9 cellular contexts compared by ENCODE assay signal in genomic region chr2:96063074-96063899, GRCh38. TPM values are rescaled to one million over a fixed set of nuclear protein-coding genes. Genes with fewer than 3 reads are reported as not detected.
DNase-seq lines count a peak whose midpoint lies in the region; ATAC-seq and TF ChIP-seq lines count a peak whose summit lies in the region.
"Not testable (repeated sequence)": the region's sequence is repeated elsewhere in the genome, so short reads cannot be mapped to it uniquely, and the experiment has no call there.
"Had no signal": no experiment of that assay in that cellular context is flagged by ENCODE, and none has a peak within 500 bp of the region (broad histone marks: within the 10 kb centered on the region; RNA-seq: fewer than 3 reads in every experiment).

No MANE protein-coding gene starts in this region.

- in situ Hi-C loops in Panc1 (cut with HindIII; ENCODE audit: low pct_unique_long_range_greater_than_20kb, low sequenced_read_pairs), result not testable (repeated sequence)

- POLR2A ChIA-PET in Panc1 (lab: Charles Lee), result not testable (repeated sequence)

- ATAC-seq in GM23338, result peak; percentile 36
- peak; percentile 80 for ATAC-seq in Panc1
- ATAC-seq in activated T-cell treated with anti-CD3 and anti-CD28 coated beads, Interleukin-2, amount 50 U/mL, for 72 hours (replicated peaks in 1 of 2), result peak; percentile 91 to 96
- ATAC-seq in right cardiac atrium, result peak; percentile 44 to 73
- ATAC-seq in naive B cell (ENCODE audit: low read depth in 2 of 2), result peak; percentile 57 to 65

- H3K4me2 ChIP-seq in GM23338, result not testable (repeated sequence)

- H3K9me3 Mint-ChIP-seq in GM23338; activated T-cell treated with anti-CD3 and anti-CD28 coated beads, Interleukin-2, amount 50 U/mL, for 72 hours; naive B cell: not testable (repeated sequence)

- not testable (repeated sequence) for H3K36me3 ChIP-seq in GM23338 (ENCODE audit: insufficient read depth); Panc1 (ENCODE audit: control insufficient read depth, insufficient read depth, low read length)

- 54% methylated on average over 12 of the region's 12 CpGs for WGBS in right cardiac atrium

- H3F3A ChIP-seq in GM23338 (replicated peaks; ENCODE audit: low read depth), result not testable (repeated sequence)

- not testable (repeated sequence) for H3K9me3 ChIP-seq in Panc1 (ENCODE audit: control insufficient read depth, insufficient read depth, low read depth, low read length); right cardiac atrium (ENCODE audit: control insufficient read depth, low read length)

- H4K20me1 ChIP-seq in GM23338 (replicated peaks; ENCODE audit: insufficient read depth), result not testable (repeated sequence)

- CTCF ChIA-PET in Panc1 (lab: Charles Lee), result not testable (repeated sequence)

- not testable (repeated sequence) for H3K4me3 ChIP-seq in GM23338; Panc1 (ENCODE audit: low read depth in 2 of 2, low read length in 2 of 2); right cardiac atrium (ENCODE audit: low read length)

- DNase-seq in AG09319 (ENCODE audit: extremely low read depth, low read depth), result peak; percentile 5
- not testable (repeated sequence) for DNase-seq in GM23338 (ENCODE audit: low spot score); Panc1 (ENCODE audit: low read depth, low spot score); naive B cell
- DNase-seq in activated T-cell treated with anti-CD3 and anti-CD28 coated beads, Interleukin-2, amount 50 U/mL, for 72 hours, result peak; percentile 19 to 44
- DNase-seq in dermis blood vessel endothelial cell, result peak; percentile 31
- peak in 2 of 3 donors; percentile 68 to 73 for DNase-seq in right cardiac atrium
- DNase-seq in stimulated activated CD4-positive, alpha-beta T cell treated with anti-CD3 and anti-CD28 coated beads, Interleukin-4, amount 100 ng/mL, for 4 hours, result peak; percentile 5 to 58

- TF ChIP-seq CTCF in AG09319 (IDR thresholded peaks at IDR 0.05; ENCODE audit: low read depth, low read length), result peak; percentile 31
- peak in 1 of 2 experiments; percentile 38; a peak in 3 of 4 replicates for TF ChIP-seq CTCF in GM23338 (conservative IDR thresholded peaks at IDR 0.05; ENCODE audit: low read depth in 2 of 2)
- not testable (repeated sequence) for TF ChIP-seq CTCF in Panc1 (IDR thresholded peaks at IDR 0.05)

- not testable (repeated sequence) for H3K9me2 ChIP-seq in GM23338 (ENCODE audit: insufficient read depth)

- not testable (repeated sequence) for H3K27me3 ChIP-seq in GM23338 (ENCODE audit: insufficient read depth); Panc1 (ENCODE audit: control insufficient read depth, insufficient read depth, low read length); right cardiac atrium (ENCODE audit: control insufficient read depth, insufficient read depth)

- H3K36me3 Mint-ChIP-seq in GM23338 (ENCODE audit: low read depth); activated T-cell treated with anti-CD3 and anti-CD28 coated beads, Interleukin-2, amount 50 U/mL, for 72 hours (ENCODE audit: insufficient read depth in 2 of 2); naive B cell: not testable (repeated sequence)

- intact Hi-C loops in Panc1 (cut with micrococcal nuclease; ENCODE audit: unreplicated experiment); right cardiac atrium (cut with DNase I): not testable (repeated sequence)

- H3K27ac ChIP-seq in GM23338 (ENCODE audit: low read depth); Panc1 (ENCODE audit: low read length); right cardiac atrium (ENCODE audit: low read length): not testable (repeated sequence)

- not testable (repeated sequence) for H3K4me1 Mint-ChIP-seq in GM23338; activated T-cell treated with anti-CD3 and anti-CD28 coated beads, Interleukin-2, amount 50 U/mL, for 72 hours (ENCODE audit: low read depth); naive B cell

- not testable (repeated sequence) for H3K4me3 Mint-ChIP-seq in GM23338; activated T-cell treated with anti-CD3 and anti-CD28 coated beads, Interleukin-2, amount 50 U/mL, for 72 hours; naive B cell

- H3K27me3 Mint-ChIP-seq in GM23338 (ENCODE audit: insufficient read depth, low read depth, poor library complexity); activated T-cell treated with anti-CD3 and anti-CD28 coated beads, Interleukin-2, amount 50 U/mL, for 72 hours (ENCODE audit: low read depth); naive B cell: not testable (repeated sequence)

- not testable (repeated sequence) for H3K27ac Mint-ChIP-seq in GM23338; activated T-cell treated with anti-CD3 and anti-CD28 coated beads, Interleukin-2, amount 50 U/mL, for 72 hours; naive B cell

- not testable (repeated sequence) for BruUV-seq in Panc1 (replicated peaks; lab: Mats Ljungman, UMichigan)

- not testable (repeated sequence) for H3K4me1 ChIP-seq in GM23338 (ENCODE audit: insufficient read depth); Panc1 (ENCODE audit: control insufficient read depth, insufficient read depth, low read length); right cardiac atrium (ENCODE audit: control insufficient read depth, insufficient read depth, low read length)

- not testable (repeated sequence) for H3K79me2 ChIP-seq in GM23338 (replicated peaks; ENCODE audit: insufficient read depth)

- H2AFZ ChIP-seq in GM23338, result not testable (repeated sequence)

RNA-seq across cellular contexts. Expression of gene GPAT2, which starts 28.6 kb away (rescaled TPM):
- total RNA-seq in GM23338 (2014; rRNA removed; shearing (Covaris generic)), result 2.0 and 2.2 TPM in 2 replicates
- polyA plus RNA-seq in GM23338 (2016; fragmentation: Nextera tagmentation; extraction: Ambion mirVana) (1.4 and 1.6 TPM in 2 replicates), right cardiac atrium (1.1 TPM), naive B cell (ENCODE audit: low read depth in 6 of 6) (10 to 100 TPM in 1 of 6 donors, 1 to 10 TPM in 5; 1.2 to 28.4 (median 2.1) TPM)
- total RNA-seq in Panc1 (2021; ENCODE audit: unreplicated experiment) (not detected), dermis blood vessel endothelial cell (5.6 and 30.9 TPM in 2 replicates), right cardiac atrium (1 to 10 TPM; 1.7 to 3.1 (median 2.0) TPM)
- polyA plus RNA-seq in Panc1 (2012; ENCODE audit: insufficient read length), result not detected
- 10 to 100 TPM; 11.1 to 12.4 TPM for total RNA-seq in activated T-cell treated with anti-CD3 and anti-CD28 coated beads, Interleukin-2, amount 50 U/mL, for 72 hours

RNA-seq across cellular contexts. Expression of gene ADRA2B, which starts 53.1 kb away (rescaled TPM):
- 5.9 and 7.9 TPM in 2 replicates for total RNA-seq in GM23338 (2014; rRNA removed; shearing (Covaris generic))
- polyA plus RNA-seq in GM23338 (2016; fragmentation: Nextera tagmentation; extraction: Ambion mirVana) (1.5 and 1.7 TPM in 2 replicates), right cardiac atrium (2.2 TPM), naive B cell (ENCODE audit: low read depth in 6 of 6) (under 1 TPM in 1 of 6 donors, not detected in 5; 0.15 TPM)
- total RNA-seq in Panc1 (2021; ENCODE audit: unreplicated experiment) (0.28 TPM), dermis blood vessel endothelial cell (0.05 and 0.17 TPM in 2 replicates), right cardiac atrium (under 1 TPM; 0.11 to 0.91 (median 0.66) TPM)
- 0.25 TPM for polyA plus RNA-seq in Panc1 (2012; ENCODE audit: insufficient read length)
- total RNA-seq in activated T-cell treated with anti-CD3 and anti-CD28 coated beads, Interleukin-2, amount 50 U/mL, for 72 hours, result 1 to 10 TPM; 1.7 to 2.1 TPM
- total RNA-seq: CD4-positive, alpha-beta memory T cell had no signal
- polyA plus RNA-seq: CD4-positive, alpha-beta memory T cell had no signal

Comparison
In these comparisons a context has a peak if more than half of its experiments do, and no peak if none do; other contexts are left out.
1. ATAC-seq: peak in every context shown above with its lines; median percentile 94 in activated T-cell treated with anti-CD3 and anti-CD28 coated beads, Interleukin-2, amount 50 U/mL, for 72 hours; 80 in Panc1; 61 in naive B cell; 58 in right cardiac atrium; 36 in GM23338.